ENCODE assay signal across 2 cellular contexts in genomic region chr16:68190099-68190498, GRCh38.
A peak's percentile ranks its signal among the peaks of the same experiment; 100 is the strongest.
TF ChIP-seq lines count a peak whose summit lies in the region.

No MANE protein-coding gene starts in this region.

TF ChIP-seq in K562, 482 proteins besides CTCF, POLR2A, EP300 and RAD21 (continues in another document):
- TF ChIP-seq RAD51 (IDR thresholded peaks at IDR 0.05; ENCODE audit: borderline replicate concordance, low read depth) (no peak), ZBED1 (IDR thresholded peaks at IDR 0.05) (no peak), ZKSCAN3 (CRISPR knock-in tag; IDR thresholded peaks at IDR 0.05) (no peak), CEBPG (CRISPR knock-in tag; IDR thresholded peaks at IDR 0.05) (peak; percentile 48; the same call in 1 of the 2 replicates), CEBPG (tag; conservative IDR thresholded peaks at IDR 0.05 in 1 of 2, IDR thresholded peaks at IDR 0.05 in 1 of 2) (peak; percentile 54 to 55; a peak in 3 of 4 replicates), THAP12 (CRISPR knock-in tag; IDR thresholded peaks at IDR 0.05) (no peak), ZNF316 (IDR thresholded peaks at IDR 0.05) (no peak), NFXL1 (CRISPR knock-in tag; IDR thresholded peaks at IDR 0.05) (no peak), DIDO1 (tag; IDR thresholded peaks at IDR 0.05; ENCODE audit: low read depth) (no peak), ATF3 (IDR thresholded peaks at IDR 0.05) (peak; percentile 53), ATF3 (CRISPR knock-in tag; conservative IDR thresholded peaks at IDR 0.05) (no peak), TEAD2 (tag; IDR thresholded peaks at IDR 0.05) (no peak), ZBTB5 (IDR thresholded peaks at IDR 0.05) (no peak), CXXC5 (CRISPR knock-in tag; IDR thresholded peaks at IDR 0.05) (no peak), RREB1 (CRISPR knock-in tag; IDR thresholded peaks at IDR 0.05) (no peak), ZKSCAN1 (IDR thresholded peaks at IDR 0.05; ENCODE audit: low read depth, low read length) (no peak), E2F5 (CRISPR knock-in tag; IDR thresholded peaks at IDR 0.05) (no peak), RNF2 (IDR thresholded peaks at IDR 0.05) (no peak)

TF ChIP-seq in HepG2, 621 proteins besides CTCF, POLR2A, EP300 and RAD21:
- peak; percentile 60; the same call in 1 of the 2 replicates for TF ChIP-seq CEBPB (IDR thresholded peaks at IDR 0.05; ENCODE audit: borderline replicate concordance, low read depth, low read length)
- peak; percentile 19; the same call in 1 of the 2 replicates for TF ChIP-seq CEBPG (CRISPR knock-in tag; IDR thresholded peaks at IDR 0.05)
- no peak for TF ChIP-seq DMTF1 (CRISPR knock-in tag; IDR thresholded peaks at IDR 0.05)
